Comparison of ENCODE assay signal across 9 cellular contexts in the genomic region with DNA sequence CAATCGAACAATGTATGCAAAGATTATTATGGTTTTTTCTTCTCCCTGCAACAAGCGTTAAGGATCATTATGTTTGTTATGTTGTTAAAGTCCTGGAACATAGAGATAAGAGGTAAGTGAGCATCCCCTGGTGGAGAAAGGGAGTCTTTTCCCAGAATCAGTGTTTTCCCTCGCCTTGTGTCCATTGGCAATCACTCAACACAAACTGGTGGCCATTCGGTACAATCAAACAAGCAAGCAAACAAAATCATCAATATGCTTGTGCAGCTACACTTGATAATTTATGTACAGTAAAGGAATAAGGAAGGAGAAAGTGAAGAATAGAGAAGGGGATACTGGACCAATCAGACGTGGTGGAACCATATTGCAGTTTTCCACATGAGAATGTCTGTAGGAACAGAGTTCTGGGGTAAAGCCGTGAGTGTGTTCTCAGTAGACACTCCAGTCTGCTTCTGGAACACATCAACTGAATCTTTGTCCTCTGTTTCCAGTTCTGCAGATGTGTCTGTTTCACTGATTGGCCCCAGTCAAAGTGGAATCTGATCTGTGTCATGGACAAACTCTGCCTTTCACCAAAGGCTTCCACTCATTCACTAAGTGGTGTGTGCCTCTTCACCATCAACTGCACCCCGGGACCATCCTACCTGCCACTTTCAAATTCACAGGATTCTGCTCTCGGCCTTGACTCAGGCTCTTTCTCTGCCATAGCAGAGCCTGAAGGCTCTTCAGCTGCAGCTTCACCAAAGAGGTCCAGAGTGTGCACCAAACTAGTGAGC.
DNase-seq lines count a peak whose midpoint lies in the region; ATAC-seq, FAIRE-seq and TF ChIP-seq lines count a peak whose summit lies in the region.
"Had no signal": no experiment of that assay in that cellular context is flagged by ENCODE, and none has a peak within 500 bp of the region (broad histone marks: within the 10 kb centered on the region; RNA-seq: fewer than 3 reads in every experiment).

No MANE protein-coding gene starts in this region.

- no peak overlapping the region for H3K9ac ChIP-seq in NT2/D1 (ENCODE audit: insufficient read length, low read depth)

- 0 out of 2 replicates have a peak, but pooled peaks cover 3% of the 10 kb centered on the region for H4K20me1 ChIP-seq in GM23338 (replicated peaks; ENCODE audit: insufficient read depth)

- H3K4me3 ChIP-seq in GM23338 = no peak overlapping the region
- H3K4me3 ChIP-seq in NT2/D1 (ENCODE audit: insufficient read length, low read depth) = no peak overlapping the region
- no peak overlapping the region for H3K4me3 ChIP-seq in small intestine (ENCODE audit: low read depth in 1 of 2, low read length in 2 of 2)

- H3K9me3 ChIP-seq in NT2/D1 (ENCODE audit: insufficient read depth, low read length) = no peaks in the 10 kb centered on the region
- no peaks in the 10 kb centered on the region for H3K9me3 ChIP-seq in small intestine (ENCODE audit: control insufficient read depth, low read depth)

- H3K9me2 ChIP-seq in GM23338 (ENCODE audit: insufficient read depth) = no peaks in the 10 kb centered on the region

- H3K27me3 Mint-ChIP-seq in GM23338 (ENCODE audit: insufficient read depth, low read depth, poor library complexity) (peaks cover 2% of the 10 kb centered on the region), natural killer cell (ENCODE audit: low read depth in 2 of 2) (no peaks in the 10 kb centered on the region)
- H3K27me3 Mint-ChIP-seq: naive B cell had no signal

- H3K27ac Mint-ChIP-seq in GM23338 (no peak overlapping the region), natural killer cell (no peak overlapping the region)

- intact Hi-C loops in natural killer cell (cut with micrococcal nuclease) = no loop called here

- H3K36me3 ChIP-seq in GM23338 (ENCODE audit: insufficient read depth) = no peaks in the 10 kb centered on the region
- peaks cover under 1% of the 10 kb centered on the region for H3K36me3 ChIP-seq in NT2/D1 (ENCODE audit: insufficient read depth, insufficient read length, low read length)
- no peaks in the 10 kb centered on the region for H3K36me3 ChIP-seq in small intestine (ENCODE audit: control insufficient read depth in 2 of 2, insufficient read depth in 2 of 2, low read length in 2 of 2)

- no peak overlapping the region for H3K27ac ChIP-seq in C4-2B
- H3K27ac ChIP-seq in GM23338 (ENCODE audit: low read depth) = no peak overlapping the region
- no peak overlapping the region for H3K27ac ChIP-seq in small intestine (ENCODE audit: low read depth in 1 of 2, low read length in 1 of 2)

- peaks cover 12% of the 10 kb centered on the region for H3K79me2 ChIP-seq in GM23338 (replicated peaks; ENCODE audit: insufficient read depth)

- H3K27me3 ChIP-seq in GM23338 (ENCODE audit: insufficient read depth) (no peaks in the 10 kb centered on the region), NT2/D1 (ENCODE audit: insufficient read depth, insufficient read length) (peaks cover 26% of the 10 kb centered on the region), small intestine (ENCODE audit: control insufficient read depth in 2 of 2, insufficient read depth in 2 of 2, low read length in 2 of 2) (no peaks in the 10 kb centered on the region)

- H3K36me3 Mint-ChIP-seq in GM23338 (ENCODE audit: low read depth) (peaks cover 5% of the 10 kb centered on the region; the same call in 1 of the 3 replicates), natural killer cell (no peaks in the 10 kb centered on the region)

- H3K9me3 Mint-ChIP-seq in GM23338 (no peaks in the 10 kb centered on the region; the same call in 2 of the 3 replicates), natural killer cell (no peaks in the 10 kb centered on the region)
- H3K9me3 Mint-ChIP-seq: naive B cell had no signal

- ATAC-seq in GM23338 = 0 out of 3 replicates have a peak, but pooled peaks have one; percentile 8
- ATAC-seq in natural killer cell = no peak
- no peak for ATAC-seq in HG02884 (IDR thresholded peaks at IDR 0.05; ENCODE audit: unreplicated experiment)

- H3K4me1 Mint-ChIP-seq in GM23338 (peaks cover 7% of the 10 kb centered on the region; the same call in 2 of the 3 replicates), natural killer cell (peaks cover 15 to 18% of the 10 kb centered on the region in 2 donors)

- DNase-seq in GM23338 (ENCODE audit: low spot score) (peak; percentile 73), NT2/D1 (ENCODE audit: low read depth, low spot score) (peak; percentile 25), erythroblast (lab: John Stamatoyannopoulos, UW) (peak; percentile 52 to 59), small intestine (peak; percentile 42), natural killer cell (no peak), KG1 (lab: John Stamatoyannopoulos, UW) (no peak)
- DNase-seq: naive B cell had no signal

- WGBS in small intestine, 3 donors = 44 to 51% (median 50%) methylated on average over 8 of the region's 8 CpGs

- no peak overlapping the region for H3K4me2 ChIP-seq in GM23338

- H3K4me3 Mint-ChIP-seq in GM23338 = no peak overlapping the region
- no peak overlapping the region for H3K4me3 Mint-ChIP-seq in natural killer cell

- no peaks in the 10 kb centered on the region for H3F3A ChIP-seq in GM23338 (replicated peaks; ENCODE audit: low read depth)

- no peak for TF ChIP-seq POLR2A in erythroblast (IDR thresholded peaks at IDR 0.05; ENCODE audit: low read length)

- no peak overlapping the region for H2AFZ ChIP-seq in GM23338

- TF ChIP-seq CTCF in C4-2B (conservative IDR thresholded peaks at IDR 0.05) = peak; percentile 93
- peak; percentile 72 to 78 for TF ChIP-seq CTCF in GM23338 (conservative IDR thresholded peaks at IDR 0.05; ENCODE audit: low read depth in 2 of 2)
- TF ChIP-seq CTCF in natural killer cell (IDR thresholded peaks at IDR 0.05) = no peak

- FAIRE-seq in small intestine (lab: Jason Lieb, UNC) = no peak

- H3K4me1 ChIP-seq in GM23338 (ENCODE audit: insufficient read depth) = peaks cover 3% of the 10 kb centered on the region; the same call in 1 of the 2 replicates
- peaks cover 2% of the 10 kb centered on the region for H3K4me1 ChIP-seq in NT2/D1 (ENCODE audit: insufficient read depth, insufficient read length)
- peaks cover 0 to 6% of the 10 kb centered on the region in 2 donors for H3K4me1 ChIP-seq in small intestine (ENCODE audit: control insufficient read depth in 2 of 2, insufficient read depth in 1 of 2, low read depth in 1 of 2, low read length in 1 of 2)

TF ChIP-seq in GM23338, 12 proteins besides CTCF, POLR2A, EP300 and RAD21 (continues in another document):
- no peak for TF ChIP-seq CREB1 (CRISPR knock-in tag; IDR thresholded peaks at IDR 0.05; ENCODE audit: low read depth)
- no peak for TF ChIP-seq ZNF331 (CRISPR knock-in tag; IDR thresholded peaks at IDR 0.05; ENCODE audit: low read depth)
- no peak for TF ChIP-seq EZH2phosphoT487 (IDR thresholded peaks at IDR 0.05; ENCODE audit: unreplicated experiment)
- TF ChIP-seq STAT1 (IDR thresholded peaks at IDR 0.05; ENCODE audit: unreplicated experiment) = no peak
- TF ChIP-seq, protein P1, sequence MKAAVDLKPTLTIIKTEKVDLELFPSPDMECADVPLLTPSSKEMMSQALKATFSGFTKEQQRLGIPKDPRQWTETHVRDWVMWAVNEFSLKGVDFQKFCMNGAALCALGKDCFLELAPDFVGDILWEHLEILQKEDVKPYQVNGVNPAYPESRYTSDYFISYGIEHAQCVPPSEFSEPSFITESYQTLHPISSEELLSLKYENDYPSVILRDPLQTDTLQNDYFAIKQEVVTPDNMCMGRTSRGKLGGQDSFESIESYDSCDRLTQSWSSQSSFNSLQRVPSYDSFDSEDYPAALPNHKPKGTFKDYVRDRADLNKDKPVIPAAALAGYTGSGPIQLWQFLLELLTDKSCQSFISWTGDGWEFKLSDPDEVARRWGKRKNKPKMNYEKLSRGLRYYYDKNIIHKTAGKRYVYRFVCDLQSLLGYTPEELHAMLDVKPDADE (IDR thresholded peaks at IDR 0.05) = no peak
- no peak for TF ChIP-seq EZH2 (IDR thresholded peaks at IDR 0.05; ENCODE audit: low read depth, unreplicated experiment)
- TF ChIP-seq, protein P2, sequence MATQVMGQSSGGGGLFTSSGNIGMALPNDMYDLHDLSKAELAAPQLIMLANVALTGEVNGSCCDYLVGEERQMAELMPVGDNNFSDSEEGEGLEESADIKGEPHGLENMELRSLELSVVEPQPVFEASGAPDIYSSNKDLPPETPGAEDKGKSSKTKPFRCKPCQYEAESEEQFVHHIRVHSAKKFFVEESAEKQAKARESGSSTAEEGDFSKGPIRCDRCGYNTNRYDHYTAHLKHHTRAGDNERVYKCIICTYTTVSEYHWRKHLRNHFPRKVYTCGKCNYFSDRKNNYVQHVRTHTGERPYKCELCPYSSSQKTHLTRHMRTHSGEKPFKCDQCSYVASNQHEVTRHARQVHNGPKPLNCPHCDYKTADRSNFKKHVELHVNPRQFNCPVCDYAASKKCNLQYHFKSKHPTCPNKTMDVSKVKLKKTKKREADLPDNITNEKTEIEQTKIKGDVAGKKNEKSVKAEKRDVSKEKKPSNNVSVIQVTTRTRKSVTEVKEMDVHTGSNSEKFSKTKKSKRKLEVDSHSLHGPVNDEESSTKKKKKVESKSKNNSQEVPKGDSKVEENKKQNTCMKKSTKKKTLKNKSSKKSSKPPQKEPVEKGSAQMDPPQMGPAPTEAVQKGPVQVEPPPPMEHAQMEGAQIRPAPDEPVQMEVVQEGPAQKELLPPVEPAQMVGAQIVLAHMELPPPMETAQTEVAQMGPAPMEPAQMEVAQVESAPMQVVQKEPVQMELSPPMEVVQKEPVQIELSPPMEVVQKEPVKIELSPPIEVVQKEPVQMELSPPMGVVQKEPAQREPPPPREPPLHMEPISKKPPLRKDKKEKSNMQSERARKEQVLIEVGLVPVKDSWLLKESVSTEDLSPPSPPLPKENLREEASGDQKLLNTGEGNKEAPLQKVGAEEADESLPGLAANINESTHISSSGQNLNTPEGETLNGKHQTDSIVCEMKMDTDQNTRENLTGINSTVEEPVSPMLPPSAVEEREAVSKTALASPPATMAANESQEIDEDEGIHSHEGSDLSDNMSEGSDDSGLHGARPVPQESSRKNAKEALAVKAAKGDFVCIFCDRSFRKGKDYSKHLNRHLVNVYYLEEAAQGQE (IDR thresholded peaks at IDR 0.05; ENCODE audit: unreplicated experiment) = no peak
- TF ChIP-seq NANOG (IDR thresholded peaks at IDR 0.05; ENCODE audit: borderline replicate concordance) = no peak
- no peak for TF ChIP-seq ZNF114 (CRISPR knock-in tag; IDR thresholded peaks at IDR 0.05)
- TF ChIP-seq JUNB (IDR thresholded peaks at IDR 0.05; ENCODE audit: unreplicated experiment) = no peak
- no peak for TF ChIP-seq POLR2AphosphoS5 (IDR thresholded peaks at IDR 0.05; ENCODE audit: low read depth)

Comparison
In these comparisons a context has a peak if more than half of its experiments do, and no peak if none do; other contexts are left out.
1. DNase-seq: peak in GM23338 (single experiment), NT2/D1 (single experiment), erythroblast (2 of 2) and small intestine (single experiment); none in natural killer cell (single experiment) and KG1 (single experiment).